In the genomic region with DNA sequence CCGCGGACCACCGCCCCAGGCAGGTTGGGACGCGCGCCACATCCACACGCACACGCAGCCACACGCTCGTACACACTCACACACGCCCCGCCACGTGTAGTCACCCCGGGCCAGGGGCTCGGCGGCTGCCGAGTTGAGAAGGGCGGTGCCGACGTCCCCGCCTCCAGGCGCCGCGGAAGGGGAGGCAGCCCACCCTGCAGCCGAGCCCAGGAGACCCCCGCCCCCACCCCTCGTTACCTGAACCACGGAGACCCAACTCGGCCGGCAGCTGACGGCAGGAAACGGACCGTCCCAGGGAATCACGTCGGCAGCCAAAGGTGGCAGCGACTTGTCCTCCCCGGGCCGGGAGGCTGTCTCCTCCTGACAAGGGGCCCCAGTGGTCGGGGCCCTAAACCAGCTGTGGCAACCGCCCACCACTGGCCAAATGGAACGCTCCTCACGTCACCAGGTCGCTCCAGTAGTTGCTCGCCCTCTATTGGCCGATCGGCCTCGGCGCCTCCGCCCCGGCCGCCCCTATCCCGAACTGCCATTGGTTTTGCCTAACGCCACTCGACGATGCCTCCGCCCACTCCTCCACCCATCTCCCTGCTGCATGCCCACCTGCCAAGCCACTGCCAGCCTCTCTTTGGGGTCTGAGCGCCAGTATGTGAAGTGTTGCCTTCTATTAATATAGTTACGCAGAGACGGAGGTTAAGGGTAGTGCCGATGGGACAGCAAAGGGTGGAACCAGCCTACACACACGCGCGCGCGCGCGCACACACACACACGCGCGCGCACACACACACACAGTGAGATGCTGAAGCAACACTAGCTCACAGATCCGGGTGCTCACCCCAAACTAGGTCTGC, we compare ENCODE assay signal across 8 cellular contexts. TPM values are rescaled to one million over a fixed set of nuclear protein-coding genes. Genes with fewer than 3 reads are reported as not detected.
DNase-seq lines count a peak whose midpoint lies in the region; ATAC-seq and TF ChIP-seq lines count a peak whose summit lies in the region.

Gene ZDHHC9 (minus strand): TSS at position 428 of the 848 bp plus-strand sequence. CDS start 1,941 bp downstream, outside the sequence.

- no peaks in the 10 kb centered on the region for H3K27me3 ChIP-seq in liver (ENCODE audit: control insufficient read depth in 4 of 4, insufficient read depth in 4 of 4, low read length in 3 of 4)

- peaks cover 0 to 2% (median 0%) of the 10 kb centered on the region in 4 donors for H3K36me3 ChIP-seq in liver (ENCODE audit: control insufficient read depth in 4 of 4, insufficient read depth in 3 of 4, low read depth in 1 of 4, low read length in 3 of 4)

- H3K4me1 ChIP-seq in liver (ENCODE audit: control insufficient read depth in 4 of 4, insufficient read depth in 4 of 4, low read length in 3 of 4), result peaks cover 0 to 23% (median 13%) of the 10 kb centered on the region in 4 donors

- no peak for TF ChIP-seq RAD21 in liver (IDR thresholded peaks at IDR 0.05)

- H3K9ac ChIP-seq in liver (ENCODE audit: low read depth in 1 of 2, low read length in 2 of 2), result peak within 1 kb of the TSS; percentile 19 to 47

- peak; percentile 17 to 88 (median 75) for DNase-seq in C1 segment of cervical spinal cord (lab: John Stamatoyannopoulos, UW)
- DNase-seq in NCI-H748 treated with DMSO at 0.1 percent for 48 hours (lab: John Stamatoyannopoulos, UW), result peak; percentile 80
- DNase-seq in activated CD4-positive, alpha-beta T cell treated with anti-CD3 and anti-CD28 coated beads, Interleukin-2, amount 50 U/mL, for 48 hours, result peak; percentile 85 to 88
- peak; percentile 73 to 90 for DNase-seq in dermis microvascular lymphatic vessel endothelial cell (ENCODE audit: low read depth in 2 of 2)
- DNase-seq in stimulated activated CD4-positive, alpha-beta T cell treated with anti-CD3 and anti-CD28 coated beads, Interleukin-4, amount 100 ng/mL, for 1 hour, result peak; percentile 83

- peak; percentile 10 for TF ChIP-seq CTCF in liver (IDR thresholded peaks at IDR 0.05; ENCODE audit: low read depth, low read length, missing input control)

- H3K9me3 ChIP-seq in liver (ENCODE audit: control insufficient read depth in 4 of 4, low read length in 3 of 4), result no peaks in the 10 kb centered on the region

- ATAC-seq in GM19395 (IDR thresholded peaks at IDR 0.05; ENCODE audit: unreplicated experiment), result peak; percentile 99
- peak; percentile 95 for ATAC-seq in HG03558 (IDR thresholded peaks at IDR 0.05; ENCODE audit: extremely low read depth, unreplicated experiment)

- peak within 1 kb of the TSS; percentile 70 to 97 (median 84) for H3K4me3 ChIP-seq in liver (ENCODE audit: low read depth in 1 of 3, low read length in 3 of 3)

- peak within 1 kb of the TSS; percentile 71 to 88 for H3K27ac ChIP-seq in liver (ENCODE audit: low read depth in 1 of 2, low read length in 2 of 2)

- under 1% methylated on average over 72 of the region's 72 CpGs for WGBS in liver

TF ChIP-seq in liver, 16 proteins besides CTCF, POLR2A, EP300 and RAD21:
- TF ChIP-seq EGR1 (IDR thresholded peaks at IDR 0.05; ENCODE audit: low read depth in 2 of 2) (no peak), TAF1 (conservative IDR thresholded peaks at IDR 0.05) (no peak), FOXA2 (IDR thresholded peaks at IDR 0.05) (no peak), SP1 (IDR thresholded peaks at IDR 0.05) (peak; percentile 78), JUND (IDR thresholded peaks at IDR 0.05) (no peak)
- TF ChIP-seq, protein P1, sequence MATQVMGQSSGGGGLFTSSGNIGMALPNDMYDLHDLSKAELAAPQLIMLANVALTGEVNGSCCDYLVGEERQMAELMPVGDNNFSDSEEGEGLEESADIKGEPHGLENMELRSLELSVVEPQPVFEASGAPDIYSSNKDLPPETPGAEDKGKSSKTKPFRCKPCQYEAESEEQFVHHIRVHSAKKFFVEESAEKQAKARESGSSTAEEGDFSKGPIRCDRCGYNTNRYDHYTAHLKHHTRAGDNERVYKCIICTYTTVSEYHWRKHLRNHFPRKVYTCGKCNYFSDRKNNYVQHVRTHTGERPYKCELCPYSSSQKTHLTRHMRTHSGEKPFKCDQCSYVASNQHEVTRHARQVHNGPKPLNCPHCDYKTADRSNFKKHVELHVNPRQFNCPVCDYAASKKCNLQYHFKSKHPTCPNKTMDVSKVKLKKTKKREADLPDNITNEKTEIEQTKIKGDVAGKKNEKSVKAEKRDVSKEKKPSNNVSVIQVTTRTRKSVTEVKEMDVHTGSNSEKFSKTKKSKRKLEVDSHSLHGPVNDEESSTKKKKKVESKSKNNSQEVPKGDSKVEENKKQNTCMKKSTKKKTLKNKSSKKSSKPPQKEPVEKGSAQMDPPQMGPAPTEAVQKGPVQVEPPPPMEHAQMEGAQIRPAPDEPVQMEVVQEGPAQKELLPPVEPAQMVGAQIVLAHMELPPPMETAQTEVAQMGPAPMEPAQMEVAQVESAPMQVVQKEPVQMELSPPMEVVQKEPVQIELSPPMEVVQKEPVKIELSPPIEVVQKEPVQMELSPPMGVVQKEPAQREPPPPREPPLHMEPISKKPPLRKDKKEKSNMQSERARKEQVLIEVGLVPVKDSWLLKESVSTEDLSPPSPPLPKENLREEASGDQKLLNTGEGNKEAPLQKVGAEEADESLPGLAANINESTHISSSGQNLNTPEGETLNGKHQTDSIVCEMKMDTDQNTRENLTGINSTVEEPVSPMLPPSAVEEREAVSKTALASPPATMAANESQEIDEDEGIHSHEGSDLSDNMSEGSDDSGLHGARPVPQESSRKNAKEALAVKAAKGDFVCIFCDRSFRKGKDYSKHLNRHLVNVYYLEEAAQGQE (IDR thresholded peaks at IDR 0.05), result no peak
- TF ChIP-seq, protein P2, sequence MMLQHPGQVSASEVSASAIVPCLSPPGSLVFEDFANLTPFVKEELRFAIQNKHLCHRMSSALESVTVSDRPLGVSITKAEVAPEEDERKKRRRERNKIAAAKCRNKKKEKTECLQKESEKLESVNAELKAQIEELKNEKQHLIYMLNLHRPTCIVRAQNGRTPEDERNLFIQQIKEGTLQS (IDR thresholded peaks at IDR 0.05), result no peak

RNA-seq across cellular contexts. Expression of gene ZDHHC9, which starts in this region (rescaled TPM):
- total RNA-seq in dermis microvascular lymphatic vessel endothelial cell (12.7 and 14.9 TPM in 2 replicates), liver (10 to 100 TPM; 10.2 to 23.1 TPM)
- 10 to 100 TPM; 25.6 to 26.8 TPM for polyA plus RNA-seq in liver

Comparison
In these comparisons a context has a peak if more than half of its experiments do, and no peak if none do; other contexts are left out.
1. Peak in every context shown above with its lines: DNase-seq, ATAC-seq, H3K4me3 ChIP-seq and H3K27ac ChIP-seq.